ENCODE assay signal across 22 cellular contexts in the genomic region with DNA sequence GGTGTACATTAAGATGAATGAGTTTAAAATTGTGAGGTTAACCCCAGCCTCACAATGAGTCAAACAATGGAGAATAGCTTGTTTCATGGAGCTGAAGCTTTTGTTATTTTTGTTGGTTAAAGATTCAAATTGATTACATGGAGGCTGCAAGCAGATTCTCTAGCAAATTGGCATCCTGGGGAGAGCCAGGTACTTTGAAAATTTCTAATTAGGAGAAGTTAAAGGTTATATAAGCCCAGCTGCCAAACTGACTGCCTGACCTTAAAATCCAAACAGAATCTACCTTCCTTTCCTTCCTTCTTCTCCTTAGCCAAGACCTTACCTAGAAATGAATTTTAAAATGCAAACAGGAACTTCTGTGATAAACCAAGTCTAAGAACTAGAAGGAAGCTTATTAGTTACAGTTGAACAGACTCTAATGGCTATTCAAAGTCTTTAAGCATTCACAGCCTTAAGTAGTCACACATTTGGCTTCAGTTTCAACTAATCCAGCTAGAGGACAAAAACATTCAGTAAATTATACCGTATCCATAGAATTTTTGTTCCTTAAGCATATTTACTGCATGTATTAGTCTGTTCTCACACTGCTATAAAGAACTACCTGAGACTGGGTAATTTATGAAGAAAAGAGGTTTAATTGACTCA.
"Had no signal": no experiment of that assay in that cellular context is flagged by ENCODE, and none has a peak within 500 bp of the region (broad histone marks: within the 10 kb centered on the region; RNA-seq: fewer than 3 reads in every experiment).

No MANE protein-coding gene starts in this region.

- H3K4me3 Mint-ChIP-seq: activated CD4-positive, alpha-beta memory T cell treated with anti-CD3 and anti-CD28 coated beads, Interleukin-2, amount 10 ng/mL, durations not matched to agents 7 days and 5 days; activated CD8-positive, alpha-beta memory T cell treated with anti-CD3 and anti-CD28 coated beads, Interleukin-2, amount 10 ng/mL, durations not matched to agents 7 days and 5 days; immature natural killer cell; neural crest cell had no signal

- H3K9me3 Mint-ChIP-seq: immature natural killer cell, neural crest cell had no signal

- H3K9me3 ChIP-seq: esophagus squamous epithelium, left ventricle myocardium inferior, ovary, tibial nerve had no signal

- H3K27ac ChIP-seq: esophagus squamous epithelium, left ventricle myocardium inferior, ovary, tibial nerve had no signal

- H3K36me3 ChIP-seq: esophagus squamous epithelium, left ventricle myocardium inferior, ovary, tibial nerve had no signal

- ATAC-seq: activated CD8-positive, alpha-beta memory T cell treated with anti-CD3 and anti-CD28 coated beads, Interleukin-2, amount 10 ng/mL, durations not matched to agents 7 days and 5 days had no signal

- H3K4me1 ChIP-seq: left ventricle myocardium inferior, tibial nerve had no signal

- H3K4me3 ChIP-seq: esophagus squamous epithelium, left ventricle myocardium inferior, ovary, tibial nerve had no signal

- H3K27me3 Mint-ChIP-seq: activated CD4-positive, alpha-beta memory T cell treated with anti-CD3 and anti-CD28 coated beads, Interleukin-2, amount 10 ng/mL, durations not matched to agents 7 days and 5 days; activated CD8-positive, alpha-beta memory T cell treated with anti-CD3 and anti-CD28 coated beads, Interleukin-2, amount 10 ng/mL, durations not matched to agents 7 days and 5 days had no signal

- DNase-seq: activated CD4-positive, alpha-beta memory T cell treated with anti-CD3 and anti-CD28 coated beads, Interleukin-2, amount 10 ng/mL, durations not matched to agents 7 days and 5 days; activated CD4-positive, alpha-beta T cell treated with anti-CD3 and anti-CD28 coated beads for 48 hours; activated CD4-positive, CD25-positive, alpha-beta regulatory T cell; activated CD8-positive, alpha-beta memory T cell treated with anti-CD3 and anti-CD28 coated beads, Interleukin-2, amount 10 ng/mL, durations not matched to agents 7 days and 5 days; activated naive CD4-positive, alpha-beta T cell treated with Interleukin-2 at 50 U/mL for 16 hours; activated T-cell treated with anti-CD3 and anti-CD28 coated beads, Interleukin-2, amount 50 U/mL, for 1 hour; aorta; cerebellar nuclear complex; cortex of kidney; effector CD8-positive, alpha-beta T cell; esophagus squamous epithelium; immature natural killer cell; kidney glomerular epithelial cell; left ventricle myocardium inferior; mammary epithelial cell; ovary; stimulated activated CD8-positive, alpha-beta memory T cell treated with anti-CD3 and anti-CD28 coated beads, Interleukin-4, amount 100 ng/mL, for 48 hours; stimulated activated naive CD4-positive, alpha-beta T cell; SW 1271 had no signal

- H3K27ac Mint-ChIP-seq: activated CD4-positive, alpha-beta memory T cell treated with anti-CD3 and anti-CD28 coated beads, Interleukin-2, amount 10 ng/mL, durations not matched to agents 7 days and 5 days; activated CD8-positive, alpha-beta memory T cell treated with anti-CD3 and anti-CD28 coated beads, Interleukin-2, amount 10 ng/mL, durations not matched to agents 7 days and 5 days; activated T-helper 2 cell treated with anti-CD3 and anti-CD28 coated beads, Interferon-gamma antibody, Interleukin-2, Interleukin-4, amounts not matched to agents 10 μg/mL and 5 μg/mL and 100 μg/mL, durations not matched to agents 14 hours and 24 hours and 36 hours; immature natural killer cell had no signal

- H3K27me3 ChIP-seq: esophagus squamous epithelium, ovary, tibial nerve had no signal

- H3K36me3 Mint-ChIP-seq: immature natural killer cell had no signal
